1 cellular context compared by ENCODE assay signal in genomic region chr14:21226467-21226866, GRCh38.
TF ChIP-seq lines count a peak whose summit lies in the region.

No MANE protein-coding gene starts in this region.

TF ChIP-seq in GM12878, 131 proteins besides CTCF, POLR2A, EP300 and RAD21:
- no peak for TF ChIP-seq IKZF1 (conservative IDR thresholded peaks at IDR 0.05)
- TF ChIP-seq NR2F1 (conservative IDR thresholded peaks at IDR 0.05) = peak; percentile 46; the same call in 1 of the 2 replicates
